Comparison of ENCODE assay signal across 9 cellular contexts in the genomic region with DNA sequence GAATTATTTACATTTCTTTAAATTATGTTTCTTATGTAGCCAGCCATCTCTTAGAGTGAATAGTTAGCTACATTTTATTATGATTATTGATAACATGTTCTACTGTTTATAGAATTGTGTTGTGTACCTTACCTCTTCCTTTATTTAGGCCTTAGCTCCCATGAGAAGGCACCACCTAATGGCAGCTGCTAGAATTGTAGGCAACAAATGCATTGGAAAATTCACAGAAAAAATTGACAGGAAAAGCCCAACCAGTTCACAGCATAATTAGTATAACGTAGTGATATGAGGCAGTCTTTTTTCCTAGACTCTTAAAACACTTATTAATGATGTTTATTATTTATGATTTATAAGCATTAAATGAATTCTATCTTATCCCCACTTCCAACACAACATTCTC.
DNase-seq lines count a peak whose midpoint lies in the region; ATAC-seq and TF ChIP-seq lines count a peak whose summit lies in the region.
"Had no signal": no experiment of that assay in that cellular context is flagged by ENCODE, and none has a peak within 500 bp of the region (broad histone marks: within the 10 kb centered on the region; RNA-seq: fewer than 3 reads in every experiment).

No MANE protein-coding gene starts in this region.

- TF ChIP-seq CTCF in left ventricle myocardium inferior (IDR thresholded peaks at IDR 0.05; ENCODE audit: borderline replicate concordance) (peak; percentile 31), tibial nerve (IDR thresholded peaks at IDR 0.05) (no peak)

- H3K4me1 ChIP-seq in left ventricle myocardium inferior (peaks cover 19% of the 10 kb centered on the region), tibial nerve (no peaks in the 10 kb centered on the region)

- no peak overlapping the region for H3K27ac ChIP-seq in left ventricle myocardium inferior (replicated peaks)
- no peak overlapping the region for H3K27ac ChIP-seq in tibial nerve

- H3K4me3 ChIP-seq in left ventricle myocardium inferior: no peak overlapping the region
- no peak overlapping the region for H3K4me3 ChIP-seq in tibial nerve

- DNase-seq in left ventricle myocardium inferior (no peak), Right ventricle myocardium inferior (ENCODE audit: missing footprints) (no peak), NCI-H748 treated with DMSO at 0.1 percent for 48 hours (lab: John Stamatoyannopoulos, UW) (peak; percentile 53), erythroblast (lab: John Stamatoyannopoulos, UW) (peak; percentile 23 to 32), tibial nerve (ENCODE audit: low spot score in 2 of 2) (no peak), NCI-H2029 (lab: John Stamatoyannopoulos, UW) (no peak), hypothalamus (lab: John Stamatoyannopoulos, UW) (no peak)
- DNase-seq: amygdala had no signal

- no peak for TF ChIP-seq EP300 in tibial nerve (IDR thresholded peaks at IDR 0.05)

- WGBS in tibial nerve, 2 donors: 3 to 75% methylated on average over 1 of the region's 1 CpG

- H3K36me3 ChIP-seq in left ventricle myocardium inferior: no peaks in the 10 kb centered on the region
- H3K36me3 ChIP-seq in tibial nerve: no peaks in the 10 kb centered on the region

- H3K9me3 ChIP-seq in left ventricle myocardium inferior (replicated peaks): no peaks in the 10 kb centered on the region
- peaks cover 0 to 4% (median 0%) of the 10 kb centered on the region in 4 donors for H3K9me3 ChIP-seq in tibial nerve

- TF ChIP-seq POLR2A in erythroblast (IDR thresholded peaks at IDR 0.05; ENCODE audit: low read length) (no peak), tibial nerve (IDR thresholded peaks at IDR 0.05) (no peak)

- no peaks in the 10 kb centered on the region for H3K27me3 ChIP-seq in left ventricle myocardium inferior (ENCODE audit: low read depth)
- H3K27me3 ChIP-seq in tibial nerve: no peaks in the 10 kb centered on the region

- no peak for ATAC-seq in Right ventricle myocardium inferior
- ATAC-seq in GM21786 (IDR thresholded peaks at IDR 0.05; ENCODE audit: unreplicated experiment): no peak

- intact Hi-C loops in left ventricle myocardium inferior (cut with micrococcal nuclease): no loop called here
- intact Hi-C loops in Right ventricle myocardium inferior (cut with DNase I): no loop called here

Comparison
In these comparisons a context has a peak if more than half of its experiments do, and no peak if none do; other contexts are left out.
1. DNase-seq: peak in NCI-H748 treated with DMSO at 0.1 percent for 48 hours (single experiment) and erythroblast (2 of 2); none in left ventricle myocardium inferior (single experiment), Right ventricle myocardium inferior (single experiment), tibial nerve (0 of 2), NCI-H2029 (single experiment) and hypothalamus (0 of 51).